8 cellular contexts compared by ENCODE assay signal in the genomic region with DNA sequence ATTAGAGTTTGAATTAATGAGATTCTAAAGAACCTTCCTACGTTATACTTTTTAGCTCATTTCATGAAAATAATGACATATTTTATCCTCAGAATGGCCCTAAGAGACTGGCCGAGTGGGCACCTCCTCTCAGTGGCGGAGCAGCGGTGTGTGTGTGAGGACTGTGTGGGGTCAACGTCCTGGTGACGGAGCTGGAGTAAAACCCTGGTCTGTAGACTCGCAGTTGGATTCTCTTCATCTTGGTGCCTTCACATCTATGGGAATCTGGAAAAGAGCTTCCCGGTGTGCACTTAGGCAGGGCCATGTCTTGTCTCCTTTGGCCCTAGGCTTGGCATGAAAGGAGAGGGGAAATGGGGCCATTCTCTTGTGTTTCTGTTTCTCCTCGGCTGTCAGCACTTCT. TPM values are rescaled to one million over a fixed set of nuclear protein-coding genes. Genes with fewer than 3 reads are reported as not detected.
"Had no signal": no experiment of that assay in that cellular context is flagged by ENCODE, and none has a peak within 500 bp of the region (broad histone marks: within the 10 kb centered on the region; RNA-seq: fewer than 3 reads in every experiment).

No MANE protein-coding gene starts in this region.

- H3K4me2 ChIP-seq: KMS-11 had no signal

- ATAC-seq: K562 had no signal

- H3K9me3 Mint-ChIP-seq: IgD-negative memory B cell had no signal

- H3K9ac ChIP-seq: KMS-11 had no signal

- H3K27ac Mint-ChIP-seq: IgD-negative memory B cell had no signal

- H3K27ac ChIP-seq: HL-60, KMS-11 had no signal

- FAIRE-seq: K562 had no signal

- DNase-seq: IMR-90, Karpas-422, KBM-7, KG1 had no signal

- H3K36me3 Mint-ChIP-seq: IgD-negative memory B cell had no signal

- H3K4me3 Mint-ChIP-seq: IgD-negative memory B cell had no signal

- H3K4me3 ChIP-seq: K562 had no signal

RNA-seq across cellular contexts. Expression of a gene that starts 21.4 kb away (rescaled TPM):
- polyA plus RNA-seq: IgD-negative memory B cell had no signal
